8 cellular contexts compared by ENCODE assay signal in genomic region chr7:133253522-133253882, GRCh38. TPM values are rescaled to one million over a fixed set of nuclear protein-coding genes. Genes with fewer than 3 reads are reported as not detected.
DNase-seq lines count a peak whose midpoint lies in the region; ATAC-seq and TF ChIP-seq lines count a peak whose summit lies in the region.

No MANE protein-coding gene starts in this region.

- dilution Hi-C loops in mammary epithelial cell (cut with HindIII; ENCODE audit: low sequenced_read_pairs): no loop called here

- H3K9me3 ChIP-seq in NT2/D1 (ENCODE audit: insufficient read depth, low read length) (0 out of 2 replicates have a peak, but pooled peaks cover 9% of the 10 kb centered on the region), mammary epithelial cell (replicated peaks; ENCODE audit: insufficient read depth, low read length) (no peaks in the 10 kb centered on the region), testis (no peaks in the 10 kb centered on the region)

- intact Hi-C loops in mammary epithelial cell (cut with micrococcal nuclease): loop anchor here (10.0 kb wide), 2 partner anchors 601 to 761 kb away; no protein-coding TSS in a partner anchor
- intact Hi-C loops in lower leg skin (cut with DNase I; ENCODE audit: low total_unique reads): no loop called here
- intact Hi-C loops in testis (cut with DNase I; ENCODE audit: low total_unique reads): no loop called here

- H3K36me3 ChIP-seq in NT2/D1 (ENCODE audit: insufficient read depth, insufficient read length, low read length): no peaks in the 10 kb centered on the region
- H3K36me3 ChIP-seq in mammary epithelial cell (ENCODE audit: insufficient read depth, low read length): peaks cover under 1% of the 10 kb centered on the region
- no peaks in the 10 kb centered on the region for H3K36me3 ChIP-seq in testis (ENCODE audit: low read depth, missing control alignments)

- H3K4me1 ChIP-seq in NT2/D1 (ENCODE audit: insufficient read depth, insufficient read length): no peaks in the 10 kb centered on the region
- peaks cover 4% of the 10 kb centered on the region for H3K4me1 ChIP-seq in mammary epithelial cell (ENCODE audit: insufficient read depth, low read length)
- no peaks in the 10 kb centered on the region for H3K4me1 ChIP-seq in testis

- H3K4me3 ChIP-seq in NT2/D1 (ENCODE audit: insufficient read length, low read depth) (peak overlapping the region; percentile 81), mammary epithelial cell (replicated peaks in 1 of 3; ENCODE audit: insufficient read depth in 1 of 3, low read depth in 2 of 3, low read length in 3 of 3) (peak overlapping the region; percentile 88 to 97 (median 91)), lower leg skin (ENCODE audit: low read depth, poor library complexity, severe bottlenecking) (peak overlapping the region; percentile 98), testis (peak overlapping the region; percentile 72 to 97)

- CTCF ChIA-PET in mammary epithelial cell (lab: Charles Lee; ENCODE audit: low non-redundant PET): interaction anchor here (0.6 kb wide), 1 partner anchor 1639 kb away, joined by 3 read pairs; no protein-coding TSS in a partner anchor

- peak overlapping the region; percentile 71 for H3K4me2 ChIP-seq in mammary epithelial cell (ENCODE audit: insufficient read depth, low read depth, low read length)

- no peaks in the 10 kb centered on the region for H3K27me3 ChIP-seq in NT2/D1 (ENCODE audit: insufficient read depth, insufficient read length)
- H3K27me3 ChIP-seq in mammary epithelial cell (ENCODE audit: insufficient read depth, low read length): no peaks in the 10 kb centered on the region
- H3K27me3 ChIP-seq in testis: no peaks in the 10 kb centered on the region

- DNase-seq in activated gamma-delta T cell treated with Interleukin-2 at 50 U/mL for 16 hours: peak; percentile 4
- no peak for DNase-seq in activated gamma-delta T cell (lab: John Stamatoyannopoulos, UW)
- no peak for DNase-seq in NT2/D1 (ENCODE audit: low read depth, low spot score)
- peak; percentile 20 for DNase-seq in mammary epithelial cell
- DNase-seq in lower leg skin (ENCODE audit: low spot score in 2 of 2): no peak
- DNase-seq in testis: peak; percentile 35
- DNase-seq in GOT3 (lab: John Stamatoyannopoulos, UW): no peak

- TF ChIP-seq CTCF in mammary epithelial cell (conservative IDR thresholded peaks at IDR 0.05 in 1 of 2, IDR thresholded peaks at IDR 0.05 in 1 of 2; ENCODE audit: extremely low read depth in 1 of 2, insufficient read depth in 1 of 2, low read depth in 1 of 2, low read length in 2 of 2) (no peak), lower leg skin (IDR thresholded peaks at IDR 0.05) (no peak), testis (IDR thresholded peaks at IDR 0.05) (no peak)

- peak overlapping the region; percentile 93 for H3K9ac ChIP-seq in NT2/D1 (ENCODE audit: insufficient read length, low read depth)
- peak overlapping the region; percentile 86 for H3K9ac ChIP-seq in mammary epithelial cell (ENCODE audit: insufficient read depth, low read length)

- no peaks in the 10 kb centered on the region for H4K20me1 ChIP-seq in mammary epithelial cell (ENCODE audit: insufficient read depth, low read length)

- H3K79me2 ChIP-seq in mammary epithelial cell (ENCODE audit: insufficient read depth, low read length): peaks cover 53% of the 10 kb centered on the region

- ATAC-seq in activated CD4-positive, CD25-positive, alpha-beta regulatory T cell treated with anti-CD3 and anti-CD28 coated beads, Interleukin-2, amount 50 U/mL, for 24 hours: no peak

- peak overlapping the region; percentile 97 for H2AFZ ChIP-seq in mammary epithelial cell (ENCODE audit: low read depth, low read length)

- WGBS in mammary epithelial cell (ENCODE audit: low coverage, missing lambda C conversion rate): 4% methylated on average over 4 of the region's 7 CpGs
- 4% methylated on average over 7 of the region's 7 CpGs for WGBS in lower leg skin, 2 donors
- 3% methylated on average over 7 of the region's 7 CpGs for WGBS in testis, 2 donors

- TF ChIP-seq POLR2A in lower leg skin (IDR thresholded peaks at IDR 0.05): no peak
- no peak for TF ChIP-seq POLR2A in testis (IDR thresholded peaks at IDR 0.05)

- in situ Hi-C loops in mammary epithelial cell (cut with MboI; ENCODE audit: low sequenced_read_pairs in 2 of 2): no loop called here

- peak overlapping the region; percentile 69 for H3K27ac ChIP-seq in mammary epithelial cell (ENCODE audit: insufficient read depth, low read depth, low read length)
- H3K27ac ChIP-seq in testis: peak overlapping the region; percentile 87 to 89

- BruUV-seq in mammary epithelial cell (replicated peaks; lab: Mats Ljungman, UMichigan): no TSS peak

RNA-seq across cellular contexts. Expression of gene EXOC4, which starts 0.6 kb away (rescaled TPM):
- total RNA-seq in mammary epithelial cell: 10 to 100 TPM; 90.4 to 91.7 TPM
- 51.5 TPM for polyA plus RNA-seq in mammary epithelial cell
- 88.4 TPM for polyA minus RNA-seq in mammary epithelial cell
- 10 to 100 TPM; 52.4 to 82.2 (median 67.0) TPM for total RNA-seq in lower leg skin
- 100 to 1,000 TPM; 142 to 169 TPM for total RNA-seq in testis
- 47.4 TPM for polyA plus RNA-seq in testis (ENCODE audit: insufficient read depth, low read depth, low replicate concordance)

Comparison
In these comparisons a context has a peak if more than half of its experiments do, and no peak if none do; other contexts are left out.
1. DNase-seq: peak in activated gamma-delta T cell treated with Interleukin-2 at 50 U/mL for 16 hours (single experiment), mammary epithelial cell (single experiment) and testis (single experiment); none in activated gamma-delta T cell (single experiment), NT2/D1 (single experiment), lower leg skin (0 of 2) and GOT3 (single experiment).
2. Peak in every context shown above with its lines, with median percentiles within 50 percentile points of each other: H3K4me3 ChIP-seq.